1 cellular context compared by ENCODE assay signal in the genomic region with DNA sequence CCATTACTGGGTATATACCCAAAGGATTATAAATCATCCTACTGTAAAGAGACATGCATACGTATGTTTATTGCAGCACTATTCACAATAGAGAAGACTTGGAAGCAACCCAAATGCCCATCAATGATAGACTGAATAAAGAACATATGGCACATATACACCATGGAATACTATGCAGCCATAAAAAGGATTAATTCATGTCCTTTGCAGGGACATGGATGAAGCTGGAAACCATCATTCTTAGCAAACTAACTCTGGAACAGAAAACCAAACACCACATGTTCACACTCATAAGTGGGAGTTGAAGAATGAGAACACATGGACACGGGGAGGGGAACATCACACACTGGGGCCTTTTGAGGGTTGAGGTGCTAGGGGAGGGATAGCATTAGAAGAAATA. TPM values are rescaled to one million over a fixed set of nuclear protein-coding genes. Genes with fewer than 3 reads are reported as not detected.
"Had no signal": no experiment of that assay in that cellular context is flagged by ENCODE, and none has a peak within 500 bp of the region (broad histone marks: within the 10 kb centered on the region; RNA-seq: fewer than 3 reads in every experiment).

No MANE protein-coding gene starts in this region.

RNA-seq across cellular contexts. Expression of a gene that starts 6.3 kb away (rescaled TPM):
- total RNA-seq: G401 had no signal
